In genomic region chr17:42405963-42406495, GRCh38 we compare ENCODE assay signal across 8 cellular contexts. TPM values are rescaled to one million over a fixed set of nuclear protein-coding genes. Genes with fewer than 3 reads are reported as not detected.
DNase-seq lines count a peak whose midpoint lies in the region; ATAC-seq and TF ChIP-seq lines count a peak whose summit lies in the region.

No MANE protein-coding gene starts in this region.

- ATAC-seq in HG02870 (IDR thresholded peaks at IDR 0.05; ENCODE audit: unreplicated experiment): no peak

- no peak for TF ChIP-seq POLR2A in transverse colon (IDR thresholded peaks at IDR 0.05)

- H3K27me3 ChIP-seq in transverse colon: no peaks in the 10 kb centered on the region

- TF ChIP-seq CTCF in transverse colon (IDR thresholded peaks at IDR 0.05): peak; percentile 87 to 97 (median 88)

- no peak for TF ChIP-seq EP300 in transverse colon (IDR thresholded peaks at IDR 0.05; ENCODE audit: low read depth)

- no peak overlapping the region for H3K4me3 ChIP-seq in transverse colon

- peaks cover 33 to 67% (median 60%) of the 10 kb centered on the region in 4 donors for H3K4me1 ChIP-seq in transverse colon

- DNase-seq in COLO829 (ENCODE audit: low spot score) (peak; percentile 73), KBM-7 (peak; percentile 89), SK-MEL-5 (ENCODE audit: low read depth, low spot score) (peak; percentile 80), globus pallidus (ENCODE audit: low spot score) (peak; percentile 76), posterior cingulate gyrus (peak; percentile 74 to 97 (median 84)), transverse colon (peak; percentile 87)
- DNase-seq in activated gamma-delta T cell treated with anti-CD3 and anti-CD28 coated beads, Interleukin-2, amount 50 U/mL, for 16 hours (ENCODE audit: low read depth): peak; percentile 72

- H3K9me3 ChIP-seq in transverse colon: no peaks in the 10 kb centered on the region

- peak overlapping the region; percentile 72 to 90 (median 79) for H3K27ac ChIP-seq in transverse colon

- intact Hi-C loops in posterior cingulate gyrus (cut with DNase I) (loop anchor here (1.0 to 10.0 kb wide), 3 partner anchors 84 to 271 kb away; partner anchors contain the start of gene PLEKHH3), transverse colon (cut with DNase I; ENCODE audit: low total_unique reads) (loop anchor here (5.0 kb wide), 1 partner anchor 84 kb away; no protein-coding TSS in a partner anchor)

- WGBS in transverse colon (ENCODE audit: low coverage in 1 of 2), 2 donors: 36 to 53% methylated on average over 4 to 26 of the region's 26 CpGs

- in situ Hi-C loops in KBM-7 (cut with MboI; ENCODE audit: low pct_unique_long_range_greater_than_20kb, low sequenced_read_pairs): loop anchor here (10.0 kb wide), 1 partner anchor 91 kb away; no protein-coding TSS in a partner anchor
- in situ Hi-C loops in SK-MEL-5 (cut with HindIII; ENCODE audit: low pct_unique_long_range_greater_than_20kb, low sequenced_read_pairs): no loop called here
- in situ Hi-C loops in transverse colon (cut with MboI; ENCODE audit: low pct_ligation_motif_present in 1 of 4, low pct_unique_long_range_greater_than_20kb in 1 of 4, low sequenced_read_pairs in 3 of 4): loop anchor here in 2 of 4 donors (5.0 to 25.0 kb wide), 3 partner anchors 81 to 106 kb away; no protein-coding TSS in a partner anchor

- no peaks in the 10 kb centered on the region for H3K36me3 ChIP-seq in transverse colon

RNA-seq across cellular contexts. Expression of gene CAVIN1, which starts 17.0 kb away (rescaled TPM):
- total RNA-seq in SK-MEL-5 (2014; rRNA removed; shearing (Covaris generic)): 10.0 and 11.2 TPM in 2 replicates
- polyA plus RNA-seq in SK-MEL-5 (2015; cell fraction: cytosol; rRNA removed): 7.4 and 11.9 TPM in 2 replicates
- polyA plus RNA-seq in SK-MEL-5 (2015; cell fraction: nucleus; rRNA removed): 0.49 and 1.6 TPM in 2 replicates
- total RNA-seq in transverse colon: 100 to 1,000 TPM in 1 of 4 donors, 10 to 100 TPM in 3; 53.7 to 135 (median 69.2) TPM

RNA-seq across cellular contexts. Expression of gene STAT3, which starts 17.8 kb away (rescaled TPM):
- total RNA-seq in SK-MEL-5 (2014; rRNA removed; shearing (Covaris generic)): 99.5 and 103 TPM in 2 replicates
- 141 and 176 TPM in 2 replicates for polyA plus RNA-seq in SK-MEL-5 (2015; cell fraction: cytosol; rRNA removed)
- 117 and 121 TPM in 2 replicates for polyA plus RNA-seq in SK-MEL-5 (2015; cell fraction: nucleus; rRNA removed)
- 100 to 1,000 TPM; 110 to 156 (median 130) TPM for total RNA-seq in transverse colon

RNA-seq across cellular contexts. Expression of gene ATP6V0A1, which starts 52.6 kb away (rescaled TPM):
- total RNA-seq in SK-MEL-5 (2014; rRNA removed; shearing (Covaris generic)): 59.0 and 67.2 TPM in 2 replicates
- 79.9 and 96.7 TPM in 2 replicates for polyA plus RNA-seq in SK-MEL-5 (2015; cell fraction: cytosol; rRNA removed)
- polyA plus RNA-seq in SK-MEL-5 (2015; cell fraction: nucleus; rRNA removed): 139 and 152 TPM in 2 replicates
- total RNA-seq in transverse colon: 100 to 1,000 TPM in 2 of 4 donors, 10 to 100 TPM in 2; 91.8 to 313 (median 115) TPM
